ENCODE assay signal across 11 cellular contexts in genomic region chr17:20074489-20074888, GRCh38.
DNase-seq lines count a peak whose midpoint lies in the region; ATAC-seq, FAIRE-seq and TF ChIP-seq lines count a peak whose summit lies in the region.
"Had no signal": no experiment of that assay in that cellular context is flagged by ENCODE, and none has a peak within 500 bp of the region (broad histone marks: within the 10 kb centered on the region; RNA-seq: fewer than 3 reads in every experiment).

No MANE protein-coding gene starts in this region.

- no peaks in the 10 kb centered on the region for H3K79me2 ChIP-seq in KMS-11 (ENCODE audit: insufficient read depth, low read depth)
- peaks cover 7% of the 10 kb centered on the region for H3K79me2 ChIP-seq in GM12878 (ENCODE audit: control insufficient read depth, insufficient read depth, low read length)

- no peak for TF ChIP-seq POLR2A in GM12878 (IDR thresholded peaks at IDR 0.05; ENCODE audit: low read depth, low read length)

- H3K4me3 Mint-ChIP-seq in CD8-positive, alpha-beta T cell = peak overlapping the region; percentile 75
- H3K4me3 Mint-ChIP-seq in WTC11 = no peak overlapping the region

- peaks cover 23% of the 10 kb centered on the region for H3K4me1 ChIP-seq in CD8-positive, alpha-beta T cell (ENCODE audit: insufficient read depth, low read length)
- H3K4me1 ChIP-seq in KMS-11 (ENCODE audit: low read depth, poor library complexity, severe bottlenecking) (peaks cover 31% of the 10 kb centered on the region), GM12878 (ENCODE audit: control insufficient read depth, insufficient read depth, low read length) (peaks cover 21% of the 10 kb centered on the region), neutrophil (ENCODE audit: control insufficient read depth in 1 of 2, insufficient read depth in 1 of 2, low read depth in 1 of 2, low read length in 1 of 2) (peaks cover 27 to 42% of the 10 kb centered on the region in 2 experiments)

- H3K9ac ChIP-seq in KMS-11 (no peak overlapping the region), GM12878 (ENCODE audit: control insufficient read depth, insufficient read depth, low read length) (no peak overlapping the region; the same call in 1 of the 2 replicates)

- no peak overlapping the region for H3K4me3 ChIP-seq in CD8-positive, alpha-beta T cell (ENCODE audit: low read depth, low read length)
- no peak overlapping the region for H3K4me3 ChIP-seq in KMS-11 (IDR thresholded peaks at IDR 0.05; ENCODE audit: insufficient read depth, low read depth, low read length)
- peak overlapping the region; percentile 62 for H3K4me3 ChIP-seq in GM12878
- peak overlapping the region; percentile 54 to 58 for H3K4me3 ChIP-seq in neutrophil (ENCODE audit: low read depth in 1 of 2, low read length in 1 of 2)

- H4K20me1 ChIP-seq in KMS-11 (ENCODE audit: insufficient read depth) (no peaks in the 10 kb centered on the region), GM12878 (ENCODE audit: control insufficient read depth, insufficient read depth) (no peaks in the 10 kb centered on the region)

- TF ChIP-seq EP300 in GM12878 (IDR thresholded peaks at IDR 0.05; ENCODE audit: borderline replicate concordance in 1 of 2, control insufficient read depth in 1 of 2, low read depth in 2 of 2, low read length in 2 of 2) = no peak

- H3K4me2 ChIP-seq in KMS-11 (peak overlapping the region; percentile 86), GM12878 (ENCODE audit: control insufficient read depth, insufficient read depth) (peak overlapping the region; percentile 95)

- no peak for ATAC-seq in CD8-positive, alpha-beta T cell
- peak; percentile 54 for ATAC-seq in GM12878
- no peak for ATAC-seq in WTC11
- ATAC-seq in GM18873 (IDR thresholded peaks at IDR 0.05; ENCODE audit: low FRiP score, unreplicated experiment) = no peak

- no peak for TF ChIP-seq RAD21 in GM12878 (IDR thresholded peaks at IDR 0.05; ENCODE audit: insufficient read depth, low read depth, low read length)

- no peaks in the 10 kb centered on the region for H3K36me3 Mint-ChIP-seq in CD8-positive, alpha-beta T cell
- H3K36me3 Mint-ChIP-seq in WTC11 = no peaks in the 10 kb centered on the region
- H3K36me3 Mint-ChIP-seq: activated naive CD4-positive, alpha-beta T cell treated with anti-CD3 and anti-CD28 coated beads, Interleukin-2, amount 50 U/mL, for 24 hours had no signal

- RAD21 ChIA-PET in GM12878 (lab: Charles Lee; ENCODE audit: unreplicated experiment) = no interaction called here

- H2AFZ ChIP-seq in KMS-11 (ENCODE audit: low read depth) = no peak overlapping the region; the same call in 1 of the 2 replicates
- no peak overlapping the region for H2AFZ ChIP-seq in GM12878 (ENCODE audit: control insufficient read depth, low read depth, low read length)

- TF ChIP-seq CTCF in CD8-positive, alpha-beta T cell (IDR thresholded peaks at IDR 0.05) = no peak
- TF ChIP-seq CTCF in KMS-11 (conservative IDR thresholded peaks at IDR 0.05; ENCODE audit: low read depth, low read length) (no peak), GM12878 (IDR thresholded peaks at IDR 0.05 in 2 of 3, conservative IDR thresholded peaks at IDR 0.05 in 1 of 3; ENCODE audit: control insufficient read depth in 2 of 3, extremely low read depth in 1 of 3, insufficient read depth in 1 of 3, low read depth in 3 of 3, low read length in 3 of 3) (no peak), neutrophil (IDR thresholded peaks at IDR 0.05) (no peak), WTC11 (IDR thresholded peaks at IDR 0.05) (no peak)

- H3K27ac ChIP-seq in CD8-positive, alpha-beta T cell (ENCODE audit: low read depth, low read length) = no peak overlapping the region
- peak overlapping the region; percentile 78; the same call in 1 of the 2 replicates for H3K27ac ChIP-seq in KMS-11
- peak overlapping the region; percentile 61; the same call in 1 of the 2 replicates for H3K27ac ChIP-seq in GM12878 (ENCODE audit: control insufficient read depth, insufficient read depth)
- H3K27ac ChIP-seq in neutrophil = peak overlapping the region; percentile 83

- intact Hi-C loops in CD8-positive, alpha-beta T cell (cut with DNase I, micrococcal nuclease) = no loop called here
- intact Hi-C loops in GM12878 (cut with micrococcal nuclease; ENCODE audit: unreplicated experiment) = no loop called here

- H3K27ac Mint-ChIP-seq in CD8-positive, alpha-beta T cell = no peak overlapping the region
- no peak overlapping the region; the same call in 1 of the 2 replicates for H3K27ac Mint-ChIP-seq in WTC11
- H3K27ac Mint-ChIP-seq: activated naive CD4-positive, alpha-beta T cell treated with anti-CD3 and anti-CD28 coated beads, Interleukin-2, amount 50 U/mL, for 24 hours had no signal

- H3K27me3 ChIP-seq in CD8-positive, alpha-beta T cell (ENCODE audit: insufficient read depth, low read length) = no peaks in the 10 kb centered on the region
- H3K27me3 ChIP-seq in KMS-11 (ENCODE audit: insufficient read depth, low read depth) = no peaks in the 10 kb centered on the region
- H3K27me3 ChIP-seq in GM12878 (replicated peaks in 1 of 2; ENCODE audit: control insufficient read depth in 2 of 2, insufficient read depth in 2 of 2, low read length in 1 of 2) = no peaks in the 10 kb centered on the region
- H3K27me3 ChIP-seq in neutrophil = no peaks in the 10 kb centered on the region

- CTCF ChIA-PET in CD8-positive, alpha-beta T cell (lab: Charles Lee) = interaction anchor here (0.6 to 1.3 kb wide), 3 partner anchors 12 to 82 kb away, joined by 3 to 4 read pairs (median 4); no protein-coding TSS in a partner anchor
- CTCF ChIA-PET in GM12878 (lab: Yijun Ruan, JAX) (interaction anchor here (0.7 kb wide), 1 partner anchor 78 kb away, joined by 3 read pairs; no protein-coding TSS in a partner anchor), WTC11 (lab: Charles Lee) (no interaction called here)

- no peaks in the 10 kb centered on the region for H3K27me3 Mint-ChIP-seq in CD8-positive, alpha-beta T cell (ENCODE audit: low read depth)
- H3K27me3 Mint-ChIP-seq in WTC11 (ENCODE audit: low read depth) = no peaks in the 10 kb centered on the region
- H3K27me3 Mint-ChIP-seq: activated naive CD4-positive, alpha-beta T cell treated with anti-CD3 and anti-CD28 coated beads, Interleukin-2, amount 50 U/mL, for 24 hours had no signal

- H3K9me3 ChIP-seq in CD8-positive, alpha-beta T cell (ENCODE audit: low read length) = no peaks in the 10 kb centered on the region
- H3K9me3 ChIP-seq in GM12878 (replicated peaks; ENCODE audit: control insufficient read depth, insufficient read depth, low read length) (no peaks in the 10 kb centered on the region), neutrophil (no peaks in the 10 kb centered on the region)

- H3K36me3 ChIP-seq in CD8-positive, alpha-beta T cell (ENCODE audit: insufficient read depth, low read length) = no peaks in the 10 kb centered on the region
- H3K36me3 ChIP-seq in KMS-11 (ENCODE audit: insufficient read depth) = no peaks in the 10 kb centered on the region
- no peaks in the 10 kb centered on the region for H3K36me3 ChIP-seq in GM12878 (ENCODE audit: control insufficient read depth in 2 of 2, insufficient read depth in 2 of 2, low read length in 1 of 2)
- no peaks in the 10 kb centered on the region for H3K36me3 ChIP-seq in neutrophil

- DNase-seq in CD8-positive, alpha-beta T cell = no peak
- DNase-seq in GM12878 (ENCODE audit: low read depth, low spot score) (no peak), WTC11 (ENCODE audit: low spot score) (no peak), NCI-H1417 (lab: John Stamatoyannopoulos, UW) (no peak), OCI-M1 (lab: John Stamatoyannopoulos, UW) (no peak)
- DNase-seq: Calu3 had no signal

- POLR2A ChIA-PET in CD8-positive, alpha-beta T cell (lab: Charles Lee) = interaction anchor here (1.2 kb wide), 1 partner anchor 14 kb away, joined by 3 read pairs; no protein-coding TSS in a partner anchor
- POLR2A ChIA-PET in GM12878 (lab: Charles Lee) (no interaction called here), WTC11 (lab: Charles Lee) (no interaction called here)

- SMC1A ChIA-PET in GM12878 (lab: Charles Lee; ENCODE audit: uncharacterized antibody, unreplicated experiment) = interaction anchor here (0.8 kb wide), 1 partner anchor 11 kb away, joined by 3 read pairs; no protein-coding TSS in a partner anchor

- H3K9me3 Mint-ChIP-seq in CD8-positive, alpha-beta T cell = no peaks in the 10 kb centered on the region
- no peaks in the 10 kb centered on the region for H3K9me3 Mint-ChIP-seq in WTC11
- H3K9me3 Mint-ChIP-seq: activated naive CD4-positive, alpha-beta T cell treated with anti-CD3 and anti-CD28 coated beads, Interleukin-2, amount 50 U/mL, for 24 hours had no signal

- peaks cover 27% of the 10 kb centered on the region for H3K4me1 Mint-ChIP-seq in CD8-positive, alpha-beta T cell (ENCODE audit: low read depth)
- peaks cover 16% of the 10 kb centered on the region for H3K4me1 Mint-ChIP-seq in WTC11

- BruUV-seq in GM12878 (replicated peaks; lab: Mats Ljungman, UMichigan) = no TSS peak

- no peak for FAIRE-seq in GM12878 (lab: Jason Lieb, UNC)
- FAIRE-seq: keratinocyte had no signal

- 18% methylated on average over 3 of the region's 3 CpGs for WGBS in GM12878 (ENCODE audit: insufficient coverage, insufficient replicate concordance, low lambda C conversion rate, missing lambda C conversion rate)

- in situ Hi-C loops in GM12878 (cut with MboI) = no loop called here

TF ChIP-seq in GM12878, 131 proteins besides CTCF, POLR2A, EP300 and RAD21 (continues in another document):
- TF ChIP-seq RUNX3 (IDR thresholded peaks at IDR 0.05; ENCODE audit: low read length) = peak; percentile 34
- TF ChIP-seq SPI1 (IDR thresholded peaks at IDR 0.05; ENCODE audit: borderline replicate concordance, insufficient read depth, low read depth, low read length) = peak; percentile 69
- no peak for TF ChIP-seq EZH2 (IDR thresholded peaks at IDR 0.05; ENCODE audit: borderline replicate concordance, control insufficient read depth, low read depth, low read length)

TF ChIP-seq in WTC11, 78 proteins besides CTCF, POLR2A, EP300 and RAD21 (continues in another document):
- TF ChIP-seq TP53 (CRISPR knock-in tag; IDR thresholded peaks at IDR 0.05) (no peak), MXD4 (CRISPR knock-in tag; IDR thresholded peaks at IDR 0.05; ENCODE audit: borderline replicate concordance) (no peak), ZSCAN18 (CRISPR knock-in tag; IDR thresholded peaks at IDR 0.05) (no peak)

Comparison
In these comparisons a context has a peak if more than half of its experiments do, and no peak if none do; other contexts are left out.
1. H3K4me3 ChIP-seq: peak in GM12878 (single experiment) and neutrophil (2 of 2); none in CD8-positive, alpha-beta T cell (single experiment) and KMS-11 (single experiment).